1 cellular context compared by ENCODE assay signal in the genomic region with DNA sequence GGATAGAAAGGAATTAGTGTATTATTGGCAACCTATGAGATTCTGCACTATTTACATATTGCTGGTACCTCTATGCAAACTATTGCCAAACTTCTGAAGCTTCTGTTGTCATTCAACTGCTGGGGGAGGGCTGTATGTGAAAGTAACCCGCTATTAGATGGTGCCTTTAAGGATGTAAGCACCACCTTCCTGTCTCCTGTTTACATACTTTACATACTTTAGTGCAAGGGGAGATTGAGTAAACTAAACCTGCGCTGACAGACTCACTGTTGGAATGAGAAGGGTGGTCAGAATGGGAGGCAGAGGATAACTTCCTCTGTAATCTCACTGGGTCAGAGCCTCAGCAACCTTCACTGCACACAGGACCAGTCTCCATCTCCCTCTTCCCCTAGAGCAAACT.
A peak's percentile ranks its signal among the peaks of the same experiment; 100 is the strongest.
TF ChIP-seq lines count a peak whose summit lies in the region.

No MANE protein-coding gene starts in this region.

TF ChIP-seq in HepG2, 621 proteins besides CTCF, POLR2A, EP300 and RAD21 (continued from another document and continues in another):
- TF ChIP-seq, protein P1, sequence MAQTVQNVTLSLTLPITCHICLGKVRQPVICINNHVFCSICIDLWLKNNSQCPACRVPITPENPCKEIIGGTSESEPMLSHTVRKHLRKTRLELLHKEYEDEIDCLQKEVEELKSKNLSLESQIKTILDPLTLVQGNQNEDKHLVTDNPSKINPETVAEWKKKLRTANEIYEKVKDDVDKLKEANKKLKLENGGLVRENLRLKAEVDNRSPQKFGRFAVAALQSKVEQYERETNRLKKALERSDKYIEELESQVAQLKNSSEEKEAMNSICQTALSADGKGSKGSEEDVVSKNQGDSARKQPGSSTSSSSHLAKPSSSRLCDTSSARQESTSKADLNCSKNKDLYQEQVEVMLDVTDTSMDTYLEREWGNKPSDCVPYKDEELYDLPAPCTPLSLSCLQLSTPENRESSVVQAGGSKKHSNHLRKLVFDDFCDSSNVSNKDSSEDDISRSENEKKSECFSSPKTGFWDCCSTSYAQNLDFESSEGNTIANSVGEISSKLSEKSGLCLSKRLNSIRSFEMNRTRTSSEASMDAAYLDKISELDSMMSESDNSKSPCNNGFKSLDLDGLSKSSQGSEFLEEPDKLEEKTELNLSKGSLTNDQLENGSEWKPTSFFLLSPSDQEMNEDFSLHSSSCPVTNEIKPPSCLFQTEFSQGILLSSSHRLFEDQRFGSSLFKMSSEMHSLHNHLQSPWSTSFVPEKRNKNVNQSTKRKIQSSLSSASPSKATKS (CRISPR knock-in tag; IDR thresholded peaks at IDR 0.05): no peak
- TF ChIP-seq SUZ12 (IDR thresholded peaks at IDR 0.05; ENCODE audit: low read depth, low read length) (no peak), ZNF605 (CRISPR knock-in tag; IDR thresholded peaks at IDR 0.05) (no peak), RFX5 (IDR thresholded peaks at IDR 0.05; ENCODE audit: low read depth, low read length) (no peak), CHD2 (IDR thresholded peaks at IDR 0.05; ENCODE audit: low read depth, low read length) (no peak), NFATC3 (CRISPR knock-in tag; IDR thresholded peaks at IDR 0.05) (no peak), SETDB1 (CRISPR knock-in tag; IDR thresholded peaks at IDR 0.05; ENCODE audit: borderline replicate concordance) (no peak), ZNF776 (CRISPR knock-in tag; IDR thresholded peaks at IDR 0.05) (no peak), ZC3H13 (CRISPR knock-in tag; IDR thresholded peaks at IDR 0.05) (no peak), SRSF4 (IDR thresholded peaks at IDR 0.05; ENCODE audit: low read depth, low read length, poor library complexity, severe bottlenecking) (no peak), NFRKB (IDR thresholded peaks at IDR 0.05) (no peak), JARID2 (CRISPR knock-in tag; IDR thresholded peaks at IDR 0.05; ENCODE audit: insufficient replicate concordance) (no peak), ZNF326 (CRISPR knock-in tag; IDR thresholded peaks at IDR 0.05; ENCODE audit: borderline replicate concordance) (no peak), HMG20B (CRISPR knock-in tag; conservative IDR thresholded peaks at IDR 0.05) (peak; percentile 64; the same call in 1 of the 2 replicates), ZNF792 (CRISPR knock-in tag; IDR thresholded peaks at IDR 0.05) (no peak), NFKBIZ (CRISPR knock-in tag; IDR thresholded peaks at IDR 0.05) (no peak), ZNF138 (CRISPR knock-in tag; IDR thresholded peaks at IDR 0.05; ENCODE audit: low read depth) (no peak), KLF16 (CRISPR knock-in tag; IDR thresholded peaks at IDR 0.05) (no peak), ZSCAN21 (CRISPR knock-in tag; IDR thresholded peaks at IDR 0.05; ENCODE audit: borderline replicate concordance) (no peak), ZBTB20 (CRISPR knock-in tag; IDR thresholded peaks at IDR 0.05; ENCODE audit: borderline replicate concordance, low read depth) (0 out of 2 replicates have a peak, but pooled peaks have one; percentile 38), LCORL (IDR thresholded peaks at IDR 0.05) (no peak), LCORL (CRISPR knock-in tag; IDR thresholded peaks at IDR 0.05) (0 out of 2 replicates have a peak, but pooled peaks have one; percentile 58), ZNF678 (CRISPR knock-in tag; IDR thresholded peaks at IDR 0.05) (no peak), RBAK (CRISPR knock-in tag; IDR thresholded peaks at IDR 0.05) (no peak), SIN3B (IDR thresholded peaks at IDR 0.05; ENCODE audit: low read length) (no peak), KDM3A (CRISPR knock-in tag; IDR thresholded peaks at IDR 0.05; ENCODE audit: low read depth) (no peak), HNRNPUL1 (IDR thresholded peaks at IDR 0.05; ENCODE audit: low read depth, low read length) (no peak), SRSF1 (optimal IDR thresholded peaks at IDR 0.05; ENCODE audit: low read depth, low read length) (no peak), ZNF615 (CRISPR knock-in tag; IDR thresholded peaks at IDR 0.05; ENCODE audit: borderline replicate concordance) (no peak), YY1 (IDR thresholded peaks at IDR 0.05; ENCODE audit: insufficient read depth, insufficient replicate concordance, low read depth, low read length) (no peak), NRL (CRISPR knock-in tag; IDR thresholded peaks at IDR 0.05; ENCODE audit: borderline replicate concordance) (no peak), EED (CRISPR knock-in tag; IDR thresholded peaks at IDR 0.05) (no peak), ZNF33A (CRISPR knock-in tag; IDR thresholded peaks at IDR 0.05; ENCODE audit: borderline replicate concordance) (no peak), SIX1 (CRISPR knock-in tag; IDR thresholded peaks at IDR 0.05; ENCODE audit: borderline replicate concordance) (peak; percentile 83; the same call in 1 of the 2 replicates), SMC3 (IDR thresholded peaks at IDR 0.05; ENCODE audit: low read length) (no peak)
- TF ChIP-seq, protein P2, sequence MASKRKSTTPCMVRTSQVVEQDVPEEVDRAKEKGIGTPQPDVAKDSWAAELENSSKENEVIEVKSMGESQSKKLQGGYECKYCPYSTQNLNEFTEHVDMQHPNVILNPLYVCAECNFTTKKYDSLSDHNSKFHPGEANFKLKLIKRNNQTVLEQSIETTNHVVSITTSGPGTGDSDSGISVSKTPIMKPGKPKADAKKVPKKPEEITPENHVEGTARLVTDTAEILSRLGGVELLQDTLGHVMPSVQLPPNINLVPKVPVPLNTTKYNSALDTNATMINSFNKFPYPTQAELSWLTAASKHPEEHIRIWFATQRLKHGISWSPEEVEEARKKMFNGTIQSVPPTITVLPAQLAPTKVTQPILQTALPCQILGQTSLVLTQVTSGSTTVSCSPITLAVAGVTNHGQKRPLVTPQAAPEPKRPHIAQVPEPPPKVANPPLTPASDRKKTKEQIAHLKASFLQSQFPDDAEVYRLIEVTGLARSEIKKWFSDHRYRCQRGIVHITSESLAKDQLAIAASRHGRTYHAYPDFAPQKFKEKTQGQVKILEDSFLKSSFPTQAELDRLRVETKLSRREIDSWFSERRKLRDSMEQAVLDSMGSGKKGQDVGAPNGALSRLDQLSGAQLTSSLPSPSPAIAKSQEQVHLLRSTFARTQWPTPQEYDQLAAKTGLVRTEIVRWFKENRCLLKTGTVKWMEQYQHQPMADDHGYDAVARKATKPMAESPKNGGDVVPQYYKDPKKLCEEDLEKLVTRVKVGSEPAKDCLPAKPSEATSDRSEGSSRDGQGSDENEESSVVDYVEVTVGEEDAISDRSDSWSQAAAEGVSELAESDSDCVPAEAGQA (IDR thresholded peaks at IDR 0.05; ENCODE audit: low read depth): no peak
- TF ChIP-seq, protein P2 (CRISPR knock-in tag; IDR thresholded peaks at IDR 0.05; ENCODE audit: borderline replicate concordance): no peak
- TF ChIP-seq, protein P3, sequence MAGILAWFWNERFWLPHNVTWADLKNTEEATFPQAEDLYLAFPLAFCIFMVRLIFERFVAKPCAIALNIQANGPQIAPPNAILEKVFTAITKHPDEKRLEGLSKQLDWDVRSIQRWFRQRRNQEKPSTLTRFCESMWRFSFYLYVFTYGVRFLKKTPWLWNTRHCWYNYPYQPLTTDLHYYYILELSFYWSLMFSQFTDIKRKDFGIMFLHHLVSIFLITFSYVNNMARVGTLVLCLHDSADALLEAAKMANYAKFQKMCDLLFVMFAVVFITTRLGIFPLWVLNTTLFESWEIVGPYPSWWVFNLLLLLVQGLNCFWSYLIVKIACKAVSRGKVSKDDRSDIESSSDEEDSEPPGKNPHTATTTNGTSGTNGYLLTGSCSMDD (CRISPR knock-in tag; IDR thresholded peaks at IDR 0.05): no peak
- TF ChIP-seq, protein P4, sequence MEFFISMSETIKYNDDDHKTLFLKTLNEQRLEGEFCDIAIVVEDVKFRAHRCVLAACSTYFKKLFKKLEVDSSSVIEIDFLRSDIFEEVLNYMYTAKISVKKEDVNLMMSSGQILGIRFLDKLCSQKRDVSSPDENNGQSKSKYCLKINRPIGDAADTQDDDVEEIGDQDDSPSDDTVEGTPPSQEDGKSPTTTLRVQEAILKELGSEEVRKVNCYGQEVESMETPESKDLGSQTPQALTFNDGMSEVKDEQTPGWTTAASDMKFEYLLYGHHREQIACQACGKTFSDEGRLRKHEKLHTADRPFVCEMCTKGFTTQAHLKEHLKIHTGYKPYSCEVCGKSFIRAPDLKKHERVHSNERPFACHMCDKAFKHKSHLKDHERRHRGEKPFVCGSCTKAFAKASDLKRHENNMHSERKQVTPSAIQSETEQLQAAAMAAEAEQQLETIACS (CRISPR knock-in tag; IDR thresholded peaks at IDR 0.05): no peak
- TF ChIP-seq, protein P5, sequence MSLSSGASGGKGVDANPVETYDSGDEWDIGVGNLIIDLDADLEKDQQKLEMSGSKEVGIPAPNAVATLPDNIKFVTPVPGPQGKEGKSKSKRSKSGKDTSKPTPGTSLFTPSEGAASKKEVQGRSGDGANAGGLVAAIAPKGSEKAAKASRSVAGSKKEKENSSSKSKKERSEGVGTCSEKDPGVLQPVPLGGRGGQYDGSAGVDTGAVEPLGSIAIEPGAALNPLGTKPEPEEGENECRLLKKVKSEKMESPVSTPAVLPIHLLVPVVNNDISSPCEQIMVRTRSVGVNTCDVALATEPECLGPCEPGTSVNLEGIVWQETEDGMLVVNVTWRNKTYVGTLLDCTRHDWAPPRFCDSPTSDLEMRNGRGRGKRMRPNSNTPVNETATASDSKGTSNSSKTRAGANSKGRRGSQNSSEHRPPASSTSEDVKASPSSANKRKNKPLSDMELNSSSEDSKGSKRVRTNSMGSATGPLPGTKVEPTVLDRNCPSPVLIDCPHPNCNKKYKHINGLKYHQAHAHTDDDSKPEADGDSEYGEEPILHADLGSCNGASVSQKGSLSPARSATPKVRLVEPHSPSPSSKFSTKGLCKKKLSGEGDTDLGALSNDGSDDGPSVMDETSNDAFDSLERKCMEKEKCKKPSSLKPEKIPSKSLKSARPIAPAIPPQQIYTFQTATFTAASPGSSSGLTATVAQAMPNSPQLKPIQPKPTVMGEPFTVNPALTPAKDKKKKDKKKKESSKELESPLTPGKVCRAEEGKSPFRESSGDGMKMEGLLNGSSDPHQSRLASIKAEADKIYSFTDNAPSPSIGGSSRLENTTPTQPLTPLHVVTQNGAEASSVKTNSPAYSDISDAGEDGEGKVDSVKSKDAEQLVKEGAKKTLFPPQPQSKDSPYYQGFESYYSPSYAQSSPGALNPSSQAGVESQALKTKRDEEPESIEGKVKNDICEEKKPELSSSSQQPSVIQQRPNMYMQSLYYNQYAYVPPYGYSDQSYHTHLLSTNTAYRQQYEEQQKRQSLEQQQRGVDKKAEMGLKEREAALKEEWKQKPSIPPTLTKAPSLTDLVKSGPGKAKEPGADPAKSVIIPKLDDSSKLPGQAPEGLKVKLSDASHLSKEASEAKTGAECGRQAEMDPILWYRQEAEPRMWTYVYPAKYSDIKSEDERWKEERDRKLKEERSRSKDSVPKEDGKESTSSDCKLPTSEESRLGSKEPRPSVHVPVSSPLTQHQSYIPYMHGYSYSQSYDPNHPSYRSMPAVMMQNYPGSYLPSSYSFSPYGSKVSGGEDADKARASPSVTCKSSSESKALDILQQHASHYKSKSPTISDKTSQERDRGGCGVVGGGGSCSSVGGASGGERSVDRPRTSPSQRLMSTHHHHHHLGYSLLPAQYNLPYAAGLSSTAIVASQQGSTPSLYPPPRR (CRISPR knock-in tag; IDR thresholded peaks at IDR 0.05; ENCODE audit: borderline replicate concordance): peak; percentile 30; the same call in 1 of the 2 replicates
- TF ChIP-seq, protein P6, sequence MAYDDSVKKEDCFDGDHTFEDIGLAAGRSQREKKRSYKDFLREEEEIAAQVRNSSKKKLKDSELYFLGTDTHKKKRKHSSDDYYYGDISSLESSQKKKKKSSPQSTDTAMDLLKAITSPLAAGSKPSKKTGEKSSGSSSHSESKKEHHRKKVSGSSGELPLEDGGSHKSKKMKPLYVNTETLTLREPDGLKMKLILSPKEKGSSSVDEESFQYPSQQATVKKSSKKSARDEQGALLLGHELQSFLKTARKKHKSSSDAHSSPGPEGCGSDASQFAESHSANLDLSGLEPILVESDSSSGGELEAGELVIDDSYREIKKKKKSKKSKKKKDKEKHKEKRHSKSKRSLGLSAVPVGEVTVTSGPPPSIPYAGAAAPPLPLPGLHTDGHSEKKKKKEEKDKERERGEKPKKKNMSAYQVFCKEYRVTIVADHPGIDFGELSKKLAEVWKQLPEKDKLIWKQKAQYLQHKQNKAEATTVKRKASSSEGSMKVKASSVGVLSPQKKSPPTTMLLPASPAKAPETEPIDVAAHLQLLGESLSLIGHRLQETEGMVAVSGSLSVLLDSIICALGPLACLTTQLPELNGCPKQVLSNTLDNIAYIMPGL (CRISPR knock-in tag; IDR thresholded peaks at IDR 0.05; ENCODE audit: borderline replicate concordance in 1 of 2, low read depth in 1 of 2): no peak
- TF ChIP-seq, protein P7, sequence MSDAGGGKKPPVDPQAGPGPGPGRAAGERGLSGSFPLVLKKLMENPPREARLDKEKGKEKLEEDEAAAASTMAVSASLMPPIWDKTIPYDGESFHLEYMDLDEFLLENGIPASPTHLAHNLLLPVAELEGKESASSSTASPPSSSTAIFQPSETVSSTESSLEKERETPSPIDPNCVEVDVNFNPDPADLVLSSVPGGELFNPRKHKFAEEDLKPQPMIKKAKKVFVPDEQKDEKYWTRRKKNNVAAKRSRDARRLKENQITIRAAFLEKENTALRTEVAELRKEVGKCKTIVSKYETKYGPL (CRISPR knock-in tag; IDR thresholded peaks at IDR 0.05): no peak
